ENCODE assay signal across 26 cellular contexts in the genomic region with DNA sequence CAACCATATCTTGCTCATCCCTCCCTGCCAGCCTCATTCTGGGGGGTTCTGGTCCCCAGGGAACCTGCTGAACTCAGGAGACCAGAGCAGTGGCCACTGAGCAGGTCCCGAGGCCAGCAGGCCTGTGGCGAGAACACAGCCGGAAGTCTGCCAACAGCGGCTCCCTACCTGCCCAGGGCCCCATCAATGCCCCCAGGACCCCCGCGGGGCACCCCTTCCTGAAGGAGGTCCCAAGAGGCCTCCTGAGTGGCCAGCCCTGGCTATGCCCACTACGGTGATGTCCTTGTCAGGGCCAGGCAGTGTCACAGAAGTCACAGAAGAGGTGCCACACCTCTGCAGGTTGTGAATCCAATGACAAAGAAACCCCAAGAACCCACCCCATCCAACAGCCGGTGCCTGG. TPM values are rescaled to one million over a fixed set of nuclear protein-coding genes. Genes with fewer than 3 reads are reported as not detected.
"Had no signal": no experiment of that assay in that cellular context is flagged by ENCODE, and none has a peak within 500 bp of the region (broad histone marks: within the 10 kb centered on the region; RNA-seq: fewer than 3 reads in every experiment).

No MANE protein-coding gene starts in this region.

- H3K4me1 ChIP-seq: adrenal gland, ascending aorta, breast epithelium, gastroesophageal sphincter had no signal

- H3K9me3 ChIP-seq: adrenal gland, ascending aorta, breast epithelium, esophagus squamous epithelium, gastroesophageal sphincter had no signal

- H3K27ac ChIP-seq: ascending aorta, breast epithelium, cardiac muscle cell, coronary artery, esophagus squamous epithelium, gastroesophageal sphincter had no signal

- H3K4me3 ChIP-seq: adrenal gland, ascending aorta, breast epithelium, cardiac muscle cell, coronary artery, esophagus squamous epithelium, gastroesophageal sphincter had no signal

- H3K27me3 ChIP-seq: ascending aorta, breast epithelium, cardiac muscle cell had no signal

- H3K36me3 ChIP-seq: adrenal gland, ascending aorta, breast epithelium, cardiac muscle cell, esophagus squamous epithelium, gastroesophageal sphincter had no signal

- DNase-seq: activated CD4-positive, alpha-beta memory T cell treated with anti-CD3 and anti-CD28 coated beads for 36 hours; activated CD4-positive, alpha-beta T cell treated with anti-CD3 and anti-CD28 coated beads for 48 hours; activated CD8-positive, alpha-beta memory T cell treated with anti-CD3 and anti-CD28 coated beads, Interleukin-2, amount 10 ng/mL, durations not matched to agents 7 days and 5 days; activated CD8-positive, alpha-beta memory T cell treated with anti-CD3 and anti-CD28 coated beads, Interleukin-2, amount 50 U/mL, for 4 hours; activated CD8-positive, alpha-beta T cell treated with anti-CD3 and anti-CD28 coated beads, Interleukin-2, amount 10 ng/mL, durations not matched to agents 7 days and 5 days; activated effector memory CD4-positive, alpha-beta T cell treated with anti-CD3 and anti-CD28 coated beads, Interleukin-2, amount 50 U/mL, for 16 hours; activated naive CD4-positive, alpha-beta T cell treated with anti-CD3 and anti-CD28 coated beads for 36 hours; activated naive CD8-positive, alpha-beta T cell treated with anti-CD3 and anti-CD28 coated beads for 36 hours; activated naive CD8-positive, alpha-beta T cell treated with anti-CD3 and anti-CD28 coated beads, Interleukin-2, amount 50 U/mL, for 24 hours; activated T-cell treated with anti-CD3 and anti-CD28 coated beads, Interleukin-2, amount 50 U/mL, for 1 hour; activated T-cell treated with anti-CD3 and anti-CD28 coated beads, Interleukin-2, amount 50 U/mL, for 48 hours; adrenal gland; central memory CD4-positive, alpha-beta T cell; cerebellar nuclear complex; effector CD4-positive, alpha-beta T cell; effector memory CD8-positive, alpha-beta T cell; esophagus squamous epithelium; foreskin melanocyte; T-helper 2 cell had no signal

RNA-seq across cellular contexts. Expression of a gene that starts 58.9 kb away (rescaled TPM):
- total RNA-seq: activated CD8-positive, alpha-beta T cell treated with anti-CD3 and anti-CD28 coated beads, Interleukin-2, amount 10 ng/mL, durations not matched to agents 7 days and 5 days; fibroblast of villous mesenchyme; T-helper 1 cell treated with Interleukin-12 subunit alpha and Interleukin-12 subunit beta and Interleukin-4 antibody, amounts not matched to agents 30 ng/mL and 1 ng/mL, for 36 hours had no signal
